ENCODE assay signal across 15 cellular contexts in genomic region chr7:151868805-151869188, GRCh38. TPM values are rescaled to one million over a fixed set of nuclear protein-coding genes. Genes with fewer than 3 reads are reported as not detected.
DNase-seq lines count a peak whose midpoint lies in the region; ATAC-seq and TF ChIP-seq lines count a peak whose summit lies in the region.
"Had no signal": no experiment of that assay in that cellular context is flagged by ENCODE, and none has a peak within 500 bp of the region (broad histone marks: within the 10 kb centered on the region; RNA-seq: fewer than 3 reads in every experiment).

No MANE protein-coding gene starts in this region.

- H3K9me3 ChIP-seq in adipocyte (ENCODE audit: control insufficient read depth, low read length) (no peaks in the 10 kb centered on the region), right lobe of liver (no peaks in the 10 kb centered on the region), suprapubic skin (no peaks in the 10 kb centered on the region)

- TF ChIP-seq POLR2A in right lobe of liver (IDR thresholded peaks at IDR 0.05) (peak; percentile 42), suprapubic skin (IDR thresholded peaks at IDR 0.05) (no peak)

- DNase-seq in adipocyte (ENCODE audit: low read depth) (peak; percentile 9), dorsolateral prefrontal cortex (no peak), right lobe of liver (no peak), suprapubic skin (ENCODE audit: low spot score in 2 of 2) (no peak), activated gamma-delta T cell treated with Interleukin-2 at 50 U/mL for 16 hours (no peak)
- DNase-seq in stimulated activated CD8-positive, alpha-beta memory T cell treated with anti-CD3 and anti-CD28 coated beads, Interleukin-4, amount 100 ng/mL, for 48 hours: no peak
- DNase-seq: activated B cell treated with CpG ODN at 0.5 μM for 24 hours; activated CD8-positive, alpha-beta memory T cell treated with anti-CD3 and anti-CD28 coated beads, Interleukin-2, amount 10 ng/mL, durations not matched to agents 7 days and 5 days; activated effector memory CD4-positive, alpha-beta T cell treated with anti-CD3 and anti-CD28 coated beads, Interleukin-2, amount 50 U/mL, for 16 hours; HCEC 1CT; mammary epithelial cell; natural killer cell; NCI-H1436 treated with DMSO at 0.1 percent for 48 hours had no signal

- H3K4me1 ChIP-seq in adipocyte (ENCODE audit: control insufficient read depth, insufficient read depth, low read length): peaks cover 17% of the 10 kb centered on the region
- peaks cover 0 to 91% (median 44%) of the 10 kb centered on the region in 4 donors for H3K4me1 ChIP-seq in right lobe of liver
- H3K4me1 ChIP-seq in suprapubic skin: peaks cover 47% of the 10 kb centered on the region

- WGBS in right lobe of liver (ENCODE audit: insufficient coverage, low coverage, low lambda C conversion rate, missing lambda C conversion rate): 9% methylated on average over 5 of the region's 5 CpGs
- 26% methylated on average over 5 of the region's 5 CpGs for WGBS in suprapubic skin

- peaks cover 8% of the 10 kb centered on the region for H3K27me3 ChIP-seq in adipocyte (replicated peaks; ENCODE audit: control insufficient read depth, insufficient read depth, low read length)
- no peaks in the 10 kb centered on the region for H3K27me3 ChIP-seq in dorsolateral prefrontal cortex
- no peaks in the 10 kb centered on the region for H3K27me3 ChIP-seq in right lobe of liver
- H3K27me3 ChIP-seq in suprapubic skin: no peaks in the 10 kb centered on the region

- TF ChIP-seq EP300 in suprapubic skin (IDR thresholded peaks at IDR 0.05): no peak

- H3K36me3 ChIP-seq in adipocyte (ENCODE audit: control insufficient read depth, insufficient read depth, low read length, severe bottlenecking) (no peaks in the 10 kb centered on the region), right lobe of liver (no peaks in the 10 kb centered on the region), suprapubic skin (no peaks in the 10 kb centered on the region)

- no peak overlapping the region for H3K9ac ChIP-seq in adipocyte (ENCODE audit: low read length)

- intact Hi-C loops in dorsolateral prefrontal cortex (cut with DNase I): no loop called here
- intact Hi-C loops in right lobe of liver (cut with DNase I): no loop called here

- H3K4me3 ChIP-seq in adipocyte (ENCODE audit: low read length) (no peak overlapping the region), dorsolateral prefrontal cortex (peak overlapping the region in 33 of 59 donors; percentile 1 to 44 (median 21)), right lobe of liver (peak overlapping the region in 2 of 3 donors; percentile 19 to 30), suprapubic skin (no peak overlapping the region)

- H3K27ac ChIP-seq in dorsolateral prefrontal cortex (peak overlapping the region in 52 of 59 donors; percentile 16 to 83 (median 68)), right lobe of liver (peak overlapping the region; percentile 83 to 94 (median 91)), suprapubic skin (peak overlapping the region; percentile 48)

- TF ChIP-seq CTCF in dorsolateral prefrontal cortex (IDR thresholded peaks at IDR 0.05 in 54 of 56, conservative IDR thresholded peaks at IDR 0.05 in 2 of 56; ENCODE audit: low read depth in 1 of 56, partially characterized antibody in 56 of 56): no peak
- no peak for TF ChIP-seq CTCF in right lobe of liver (IDR thresholded peaks at IDR 0.05)
- TF ChIP-seq CTCF in suprapubic skin (IDR thresholded peaks at IDR 0.05): no peak

- ATAC-seq in right lobe of liver (peak; percentile 9 to 14 (median 12)), HG03159 (IDR thresholded peaks at IDR 0.05; ENCODE audit: unreplicated experiment) (no peak), GM19395 (IDR thresholded peaks at IDR 0.05; ENCODE audit: unreplicated experiment) (no peak)
- ATAC-seq: activated CD8-positive, alpha-beta memory T cell treated with anti-CD3 and anti-CD28 coated beads, Interleukin-2, amount 10 ng/mL, durations not matched to agents 7 days and 5 days; natural killer cell had no signal

RNA-seq across cellular contexts. Expression of gene PRKAG2, which starts 8.1 kb away (rescaled TPM):
- total RNA-seq in dorsolateral prefrontal cortex: 100 to 1,000 TPM in 3 of 120 experiments, 10 to 100 TPM in 117; 39.2 to 105 (median 77.5) TPM
- total RNA-seq in right lobe of liver: 10 to 100 TPM; 20.6 to 63.6 (median 29.5) TPM
- 10 to 100 TPM; 16.5 to 40.0 (median 17.3) TPM for total RNA-seq in suprapubic skin

Comparison
In these comparisons a context has a peak if more than half of its experiments do, and no peak if none do; other contexts are left out.
1. H3K4me3 ChIP-seq: peak in dorsolateral prefrontal cortex (33 of 59) and right lobe of liver (2 of 3); none in adipocyte (single experiment) and suprapubic skin (single experiment).
2. ATAC-seq: peak in right lobe of liver (4 of 4); none in HG03159 (single experiment) and GM19395 (single experiment).
3. Peak in every context shown above with its lines, with median percentiles within 50 percentile points of each other: H3K27ac ChIP-seq.